Comparison of ENCODE assay signal across 22 cellular contexts in the genomic region with DNA sequence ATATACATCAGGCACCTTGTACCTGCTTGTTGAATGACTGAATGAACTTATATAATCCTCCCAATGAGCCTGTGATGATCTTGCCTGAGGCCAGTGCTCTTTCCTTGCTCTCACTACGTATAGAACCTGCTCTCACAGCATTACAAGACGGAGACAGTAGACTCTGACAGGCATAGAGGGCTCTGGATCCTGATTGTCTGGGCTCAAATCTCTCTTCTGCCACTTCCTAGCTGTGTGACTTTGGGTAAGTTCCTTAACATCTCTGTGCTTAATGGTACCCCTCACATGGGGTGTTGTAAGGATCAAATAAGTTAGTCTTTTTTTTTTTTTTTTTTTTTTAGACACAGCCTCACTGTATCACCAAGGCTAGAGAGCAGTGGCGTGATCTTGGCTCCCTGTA. TPM values are rescaled to one million over a fixed set of nuclear protein-coding genes. Genes with fewer than 3 reads are reported as not detected.
"Had no signal": no experiment of that assay in that cellular context is flagged by ENCODE, and none has a peak within 500 bp of the region (broad histone marks: within the 10 kb centered on the region; RNA-seq: fewer than 3 reads in every experiment).

No MANE protein-coding gene starts in this region.

- H3K4me3 ChIP-seq: MG63, SJSA1, SK-N-MC had no signal

- H3K9me3 ChIP-seq: MG63, SJSA1 had no signal

- DNase-seq: Karpas-422, KG1, MG63, NCI-H1092, NCI-H1105 treated with DMSO at 0.1 percent for 48 hours, NCI-H1417 treated with DMSO at 0.1 percent for 48 hours, NCI-H146, NCI-H187, NCI-H2029, NCI-H2081 treated with DMSO at 0.1 percent for 48 hours, NCI-H2171, NCI-H226, NCI-H446, NCI-H510A, NCI-H524 treated with DMSO at 0.1 percent for 48 hours, NCI-H69, NCI-H774, Right ventricle myocardium superior, RPMI8226, SIG-M5 had no signal

- H3K36me3 ChIP-seq: MG63 had no signal

- H3K27ac ChIP-seq: SJSA1, SK-N-MC had no signal

RNA-seq across cellular contexts. Expression of gene MAN1C1, which starts 4.2 kb away (rescaled TPM):
- total RNA-seq: SJSA1 had no signal
